Comparison of ENCODE assay signal across 26 cellular contexts in genomic region chr10:11140963-11141362, GRCh38.
A peak's percentile ranks its signal among the peaks of the same experiment; 100 is the strongest.
DNase-seq lines count a peak whose midpoint lies in the region; ATAC-seq, FAIRE-seq and TF ChIP-seq lines count a peak whose summit lies in the region.
"Had no signal": no experiment of that assay in that cellular context is flagged by ENCODE, and none has a peak within 500 bp of the region (broad histone marks: within the 10 kb centered on the region; RNA-seq: fewer than 3 reads in every experiment).

No MANE protein-coding gene starts in this region.

- peaks cover 2% of the 10 kb centered on the region for H3K36me3 Mint-ChIP-seq in T-helper 17 cell (ENCODE audit: low read depth)
- H3K36me3 Mint-ChIP-seq: CD14-positive monocyte had no signal

- peaks cover 49% of the 10 kb centered on the region for H3K4me1 Mint-ChIP-seq in T-helper 17 cell

- TF ChIP-seq EP300 in K562 (IDR thresholded peaks at IDR 0.05; ENCODE audit: low read length) = no peak

- no peak overlapping the region for H2BK120ac ChIP-seq in trophoblast cell (ENCODE audit: insufficient read depth, low read length, poor library complexity)

- no peaks in the 10 kb centered on the region for H3K27me3 ChIP-seq in K562 (ENCODE audit: control insufficient read depth in 2 of 2, insufficient read depth in 2 of 2, low read length in 2 of 2)
- no peaks in the 10 kb centered on the region for H3K27me3 ChIP-seq in trophoblast cell (ENCODE audit: insufficient read depth, low read length)
- H3K27me3 ChIP-seq: neutrophil, right atrium auricular region, upper lobe of right lung had no signal

- H2AK5ac ChIP-seq in trophoblast cell (ENCODE audit: low read length) = no peak overlapping the region

- H3K18ac ChIP-seq in trophoblast cell (ENCODE audit: low read length) = no peak overlapping the region

- H3K4me1 ChIP-seq in K562 (replicated peaks in 1 of 2; ENCODE audit: control insufficient read depth in 2 of 2, insufficient read depth in 2 of 2, low read length in 2 of 2) = peaks cover 14 to 25% of the 10 kb centered on the region in 2 experiments
- H3K4me1 ChIP-seq in trophoblast cell (ENCODE audit: control insufficient read depth in 1 of 2, insufficient read depth in 2 of 2, low read length in 2 of 2) = no peaks in the 10 kb centered on the region

- peak overlapping the region; percentile 99 for H3K27ac Mint-ChIP-seq in T-helper 17 cell
- H3K27ac Mint-ChIP-seq: CD14-positive monocyte had no signal

- 62% methylated on average over 6 of the region's 6 CpGs for WGBS in K562 (ENCODE audit: insufficient coverage, low coverage, missing lambda C conversion rate)
- no CpG with 5 or more reads among the region's 6 CpGs for WGBS in trophoblast cell (ENCODE audit: extremely low coverage, insufficient coverage, insufficient read length)

- H2BK12ac ChIP-seq in trophoblast cell (ENCODE audit: low read length) = peak overlapping the region; percentile 41

- no peaks in the 10 kb centered on the region for H3K79me2 ChIP-seq in K562 (ENCODE audit: control insufficient read depth, insufficient read depth, low read length)
- H3K79me2 ChIP-seq in trophoblast cell (ENCODE audit: control insufficient read depth, insufficient read depth, low read length, poor library complexity) = no peaks in the 10 kb centered on the region

- H3K79me1 ChIP-seq in trophoblast cell (ENCODE audit: low read length) = no peaks in the 10 kb centered on the region

- H3K27ac ChIP-seq in K562 (ENCODE audit: extremely low read depth, low read depth, low read length) = peak overlapping the region; percentile 30; the same call in 2 of the 3 replicates
- H3K27ac ChIP-seq in trophoblast cell (ENCODE audit: low read depth, low read length) = no peak overlapping the region
- H3K27ac ChIP-seq: neutrophil, right atrium auricular region, upper lobe of right lung had no signal

- CTCF ChIA-PET in K562 (lab: Yijun Ruan, JAX; ENCODE audit: low intra/inter-chr PET ratio) = no interaction called here

- no peak overlapping the region for H3K9ac ChIP-seq in K562 (ENCODE audit: insufficient read depth in 1 of 2, low read depth in 2 of 2, low read length in 2 of 2)
- H3K9ac ChIP-seq in trophoblast cell (ENCODE audit: low read length) = no peak overlapping the region

- no peak overlapping the region for H3K4me3 ChIP-seq in K562
- no peak overlapping the region for H3K4me3 ChIP-seq in trophoblast cell (ENCODE audit: low read depth, low read length)
- H3K4me3 ChIP-seq: right atrium auricular region, upper lobe of right lung had no signal

- H3K4ac ChIP-seq in trophoblast cell (ENCODE audit: low read depth, low read length) = no peak overlapping the region

- POLR2A ChIA-PET in K562 (lab: Yijun Ruan, JAX) = no interaction called here

- H3K27me3 Mint-ChIP-seq in T-helper 17 cell = no peaks in the 10 kb centered on the region

- peak; percentile 37 for DNase-seq in activated CD4-positive, alpha-beta T cell treated with anti-CD3 and anti-CD28 coated beads for 48 hours
- no peak for DNase-seq in activated CD4-positive, alpha-beta T cell treated with anti-CD3 and anti-CD28 coated beads, Interleukin-2, amount 50 U/mL, for 4 hours
- DNase-seq in T-helper 17 cell (no peak), K562 (ENCODE audit: extremely low read depth in 1 of 4, low spot score in 3 of 4) (peak in 2 of 4 experiments; percentile 17 to 34), trophoblast cell (no peak), NCI-H510A (lab: John Stamatoyannopoulos, UW) (no peak), NCI-H2196 (lab: John Stamatoyannopoulos, UW; ENCODE audit: unreplicated experiment) (no peak)
- DNase-seq in effector CD4-positive, alpha-beta T cell = no peak
- DNase-seq: activated CD4-positive, CD25-positive, alpha-beta regulatory T cell; DMS79; foreskin fibroblast; HCEC 1CT; midbrain; NCI-H1436; NCI-H2227 treated with DMSO at 0.1 percent for 48 hours; NK-92 treated with Interleukin-12 subunit alpha and Interleukin-12 subunit beta, amount 100 ng/mL, for 24 hours; stimulated activated naive CD4-positive, alpha-beta T cell treated with Interleukin-2 at 50 U/mL for 16 hours; SW 1271; upper lobe of right lung had no signal

- no peaks in the 10 kb centered on the region for H3K9me1 ChIP-seq in K562 (ENCODE audit: control insufficient read depth, insufficient read depth, low read length)

- H4K91ac ChIP-seq in trophoblast cell (ENCODE audit: low read depth, low read length) = no peak overlapping the region

- H3K36me3 ChIP-seq in K562 (ENCODE audit: control insufficient read depth, insufficient read depth, low read length) = no peaks in the 10 kb centered on the region
- H3K36me3 ChIP-seq in trophoblast cell (ENCODE audit: control insufficient read depth in 1 of 2, insufficient read depth in 2 of 2, low read length in 2 of 2) = no peaks in the 10 kb centered on the region
- H3K36me3 ChIP-seq: neutrophil, right atrium auricular region, upper lobe of right lung had no signal

- no peak for TF ChIP-seq RAD21 in K562 (CRISPR knock-in tag; conservative IDR thresholded peaks at IDR 0.05 in 1 of 2, IDR thresholded peaks at IDR 0.05 in 1 of 2)

- no peak for ATAC-seq in T-helper 17 cell
- ATAC-seq in K562 = peak; percentile 48
- ATAC-seq: upper lobe of right lung had no signal

- no peak overlapping the region for H3K23ac ChIP-seq in trophoblast cell (ENCODE audit: low read length)

- intact Hi-C loops in K562 (cut with micrococcal nuclease) = loop anchor here (1.0 kb wide), 2 partner anchors 24 to 37 kb away; no protein-coding TSS in a partner anchor

- H4K8ac ChIP-seq in trophoblast cell (ENCODE audit: low read depth, low read length) = no peak overlapping the region

- no peak for FAIRE-seq in K562 (lab: Jason Lieb, UNC)
- FAIRE-seq: A204.1, astrocyte, colon, GM18507 had no signal

- in situ Hi-C loops in K562 (cut with MboI) = no loop called here

- H3K9me3 ChIP-seq in T-helper 17 cell (ENCODE audit: control insufficient read depth, low read length, poor library complexity, severe bottlenecking) (no peaks in the 10 kb centered on the region), K562 (replicated peaks; ENCODE audit: control insufficient read depth, insufficient read depth, low read depth, low read length) (no peaks in the 10 kb centered on the region), trophoblast cell (ENCODE audit: insufficient read depth, low read depth, low read length) (peaks cover 4% of the 10 kb centered on the region)
- H3K9me3 ChIP-seq: neutrophil, right atrium auricular region, upper lobe of right lung had no signal

- H3K14ac ChIP-seq in trophoblast cell (ENCODE audit: low read length) = no peak overlapping the region

- TF ChIP-seq POLR2A in K562 (conservative IDR thresholded peaks at IDR 0.05) = no peak

- no peak overlapping the region for H4K12ac ChIP-seq in trophoblast cell (ENCODE audit: low read depth, low read length)

- 0 out of 6 replicates have a peak, but pooled peaks of 2 of the 3 experiments have one; percentile 9 to 28 for TF ChIP-seq CTCF in K562 (IDR thresholded peaks at IDR 0.05 in 2 of 3, conservative IDR thresholded peaks at IDR 0.05 in 1 of 3; ENCODE audit: insufficient read depth in 2 of 3, low read depth in 1 of 3, low read length in 3 of 3)

- BruUV-seq in K562 (replicated peaks; lab: Mats Ljungman, UMichigan) = no TSS peak

- no peaks in the 10 kb centered on the region for H4K20me1 ChIP-seq in K562 (replicated peaks; ENCODE audit: control insufficient read depth, insufficient read depth, low read length)

- peak overlapping the region; percentile 66 for H3K4me3 Mint-ChIP-seq in T-helper 17 cell
- H3K4me3 Mint-ChIP-seq: CD14-positive monocyte had no signal

- H2AFZ ChIP-seq in K562 (ENCODE audit: low read depth, low read length) (no peak overlapping the region), trophoblast cell (ENCODE audit: insufficient read depth, low read length, poor library complexity) (no peak overlapping the region)

- H3K4me2 ChIP-seq in K562 (ENCODE audit: insufficient read depth, low read length) (no peak overlapping the region), trophoblast cell (ENCODE audit: low read length) (no peak overlapping the region)

- no peak overlapping the region for H2BK5ac ChIP-seq in trophoblast cell (ENCODE audit: low read depth, low read length, poor library complexity)

TF ChIP-seq in K562, 482 proteins besides CTCF, POLR2A, EP300 and RAD21 (continues in another document):
- TF ChIP-seq ZNF197 (CRISPR knock-in tag; IDR thresholded peaks at IDR 0.05; ENCODE audit: low read depth) (no peak), TAF9B (IDR thresholded peaks at IDR 0.05; ENCODE audit: partially characterized antibody) (no peak), E2F1 (CRISPR knock-in tag; IDR thresholded peaks at IDR 0.05) (no peak), RCOR1 (IDR thresholded peaks at IDR 0.05; ENCODE audit: borderline replicate concordance in 1 of 2, low read depth in 2 of 2, low read length in 2 of 2) (no peak), CXXC5 (CRISPR knock-in tag; IDR thresholded peaks at IDR 0.05) (no peak), ZNF232 (CRISPR knock-in tag; IDR thresholded peaks at IDR 0.05) (no peak), ZSCAN32 (CRISPR knock-in tag; IDR thresholded peaks at IDR 0.05) (no peak), ZNF212 (CRISPR knock-in tag; IDR thresholded peaks at IDR 0.05) (no peak), FUS (optimal IDR thresholded peaks at IDR 0.05; ENCODE audit: low read depth, low read length) (no peak), CHD4 (IDR thresholded peaks at IDR 0.05; ENCODE audit: insufficient read depth, insufficient replicate concordance, low read depth, low read length, poor library complexity, severe bottlenecking) (no peak), U2AF2 (optimal IDR thresholded peaks at IDR 0.05; ENCODE audit: low read depth, low read length) (no peak), ZNF324 (CRISPR knock-in tag; IDR thresholded peaks at IDR 0.05) (no peak), ARNT (IDR thresholded peaks at IDR 0.05) (no peak)
